In genomic region chr14:34692898-34693227, GRCh38 we compare ENCODE assay signal across 9 cellular contexts. TPM values are rescaled to one million over a fixed set of nuclear protein-coding genes. Genes with fewer than 3 reads are reported as not detected.
DNase-seq lines count a peak whose midpoint lies in the region; ATAC-seq and TF ChIP-seq lines count a peak whose summit lies in the region.
"Had no signal": no experiment of that assay in that cellular context is flagged by ENCODE, and none has a peak within 500 bp of the region (broad histone marks: within the 10 kb centered on the region; RNA-seq: fewer than 3 reads in every experiment).

No MANE protein-coding gene starts in this region.

- H3K36me3 ChIP-seq in BE2C, result no peaks in the 10 kb centered on the region
- H3K36me3 ChIP-seq in RWPE2 (ENCODE audit: low read depth), result no peaks in the 10 kb centered on the region
- no peaks in the 10 kb centered on the region for H3K36me3 ChIP-seq in fibroblast of lung (ENCODE audit: control insufficient read depth, insufficient read depth, low read length)
- no peaks in the 10 kb centered on the region for H3K36me3 ChIP-seq in parathyroid adenoma (ENCODE audit: control insufficient read depth, insufficient read depth, low read length)

- no peaks in the 10 kb centered on the region for H3K4me1 ChIP-seq in BE2C
- peaks cover 9% of the 10 kb centered on the region for H3K4me1 ChIP-seq in RWPE2 (ENCODE audit: insufficient read depth, poor library complexity, severe bottlenecking)
- no peaks in the 10 kb centered on the region for H3K4me1 ChIP-seq in fibroblast of lung (ENCODE audit: control insufficient read depth, extremely low read depth, insufficient read depth, low read length)
- no peaks in the 10 kb centered on the region for H3K4me1 ChIP-seq in parathyroid adenoma

- DNase-seq in BE2C, result no peak
- no peak for DNase-seq in RWPE2 (ENCODE audit: low spot score)
- no peak for DNase-seq in fibroblast of lung (ENCODE audit: low read depth in 2 of 2)
- DNase-seq in HEK293T (ENCODE audit: extremely low spot score), result no peak
- DNase-seq in iPS-NIHi11 (ENCODE audit: low spot score), result no peak
- no peak for DNase-seq in HUDEP-2 (lab: John Stamatoyannopoulos, UW; ENCODE audit: unreplicated experiment in 76 of 76)
- no peak for DNase-seq in AG20443 (ENCODE audit: low spot score)
- DNase-seq: dermis blood vessel endothelial cell had no signal

- H3K27me3 ChIP-seq in BE2C (no peaks in the 10 kb centered on the region), RWPE2 (ENCODE audit: insufficient read depth, poor library complexity, severe bottlenecking) (no peaks in the 10 kb centered on the region), fibroblast of lung (ENCODE audit: control insufficient read depth, insufficient read depth, low read length) (no peaks in the 10 kb centered on the region), parathyroid adenoma (ENCODE audit: control insufficient read depth, insufficient read depth, low read length) (no peaks in the 10 kb centered on the region)

- POLR2A ChIA-PET in HEK293T (lab: Yijun Ruan, JAX), result interaction anchor here (0.6 to 1.7 kb wide), 4 partner anchors 15 to 289 kb away, joined by 3 to 4 read pairs (median 3); no protein-coding TSS in a partner anchor

- H3K9ac ChIP-seq in fibroblast of lung (ENCODE audit: insufficient read depth, low read length) (no peak overlapping the region), parathyroid adenoma (no peak overlapping the region)

- H3K9me3 ChIP-seq in BE2C (no peaks in the 10 kb centered on the region), RWPE2 (ENCODE audit: severe bottlenecking) (no peaks in the 10 kb centered on the region), fibroblast of lung (ENCODE audit: control insufficient read depth, insufficient read depth, low read depth, low read length) (no peaks in the 10 kb centered on the region), parathyroid adenoma (ENCODE audit: control insufficient read depth, low read length) (no peaks in the 10 kb centered on the region)

- TF ChIP-seq CTCF in BE2C (IDR thresholded peaks at IDR 0.05; ENCODE audit: low read depth, low read length) (no peak), RWPE2 (IDR thresholded peaks at IDR 0.05; ENCODE audit: poor library complexity, severe bottlenecking) (no peak), fibroblast of lung (conservative IDR thresholded peaks at IDR 0.05 in 1 of 2, IDR thresholded peaks at IDR 0.05 in 1 of 2; ENCODE audit: low read depth in 1 of 2, low read length in 2 of 2) (no peak), parathyroid adenoma (IDR thresholded peaks at IDR 0.05) (no peak)

- no peaks in the 10 kb centered on the region for H4K20me1 ChIP-seq in fibroblast of lung (ENCODE audit: control insufficient read depth, extremely low read depth, insufficient read depth, low read length)

- peak overlapping the region; percentile 49 for H3K4me3 ChIP-seq in BE2C (ENCODE audit: low read depth, low read length)
- no peak overlapping the region for H3K4me3 ChIP-seq in RWPE2 (ENCODE audit: severe bottlenecking)
- peak overlapping the region in 1 of 4 experiments; percentile 28 for H3K4me3 ChIP-seq in fibroblast of lung (replicated peaks in 1 of 4; ENCODE audit: control extremely low read depth in 1 of 4, insufficient read depth in 1 of 4, low read depth in 3 of 4, low read length in 4 of 4)
- H3K4me3 ChIP-seq in parathyroid adenoma (ENCODE audit: low read depth, low read length), result no peak overlapping the region

- CTCF ChIA-PET in HEK293T (lab: Yijun Ruan, JAX), result interaction anchor here (1.3 kb wide), 1 partner anchor 30 kb away, joined by 4 read pairs; no protein-coding TSS in a partner anchor

- H3K4me2 ChIP-seq in fibroblast of lung (ENCODE audit: extremely low read depth, insufficient read depth, low read length) (peak overlapping the region; percentile 44), parathyroid adenoma (ENCODE audit: low read length) (no peak overlapping the region)

- H3K27ac ChIP-seq in RWPE2 (ENCODE audit: poor library complexity, severe bottlenecking) (peak overlapping the region; percentile 24), fibroblast of lung (ENCODE audit: insufficient read depth, low read length) (no peak overlapping the region), parathyroid adenoma (no peak overlapping the region)

- H2AFZ ChIP-seq in fibroblast of lung (ENCODE audit: low read length) (peak overlapping the region; percentile 2), parathyroid adenoma (peak overlapping the region; percentile 63)

- H3K79me2 ChIP-seq in fibroblast of lung (ENCODE audit: control insufficient read depth, insufficient read depth, low read length) (no peaks in the 10 kb centered on the region), parathyroid adenoma (no peaks in the 10 kb centered on the region)

- ATAC-seq in RWPE2 (ENCODE audit: low read depth), result no peak

TF ChIP-seq in HEK293T, 16 proteins besides CTCF, POLR2A, EP300 and RAD21:
- TF ChIP-seq FOXM1 (IDR thresholded peaks at IDR 0.05; ENCODE audit: borderline replicate concordance) (no peak), FOXA1 (IDR thresholded peaks at IDR 0.05) (no peak), NFRKB (IDR thresholded peaks at IDR 0.05) (no peak), LEF1 (IDR thresholded peaks at IDR 0.05; ENCODE audit: borderline replicate concordance) (no peak), PKNOX1 (IDR thresholded peaks at IDR 0.05) (no peak), FOXK2 (IDR thresholded peaks at IDR 0.05) (no peak), ARNT (IDR thresholded peaks at IDR 0.05) (no peak), ELF4 (IDR thresholded peaks at IDR 0.05) (no peak), TARDBP (IDR thresholded peaks at IDR 0.05) (no peak), SP1 (IDR thresholded peaks at IDR 0.05) (no peak), SUZ12 (IDR thresholded peaks at IDR 0.05) (no peak)

RNA-seq across cellular contexts. Expression of gene CFL2, which starts 21.5 kb away (rescaled TPM):
- polyA plus RNA-seq in BE2C (2012; ENCODE audit: insufficient read depth, insufficient read length, low read depth), result 43.4 TPM
- 61.1 and 147 TPM in 2 replicates for total RNA-seq in fibroblast of lung
- 282 and 362 TPM in 2 replicates for polyA plus RNA-seq in fibroblast of lung
- 212 and 265 TPM in 2 replicates for polyA plus RNA-seq in fibroblast of lung (2012)
- 19.8 and 27.3 TPM in 2 replicates for polyA minus RNA-seq in fibroblast of lung (ENCODE audit: low replicate concordance)
